20 cellular contexts compared by ENCODE assay signal in the genomic region with DNA sequence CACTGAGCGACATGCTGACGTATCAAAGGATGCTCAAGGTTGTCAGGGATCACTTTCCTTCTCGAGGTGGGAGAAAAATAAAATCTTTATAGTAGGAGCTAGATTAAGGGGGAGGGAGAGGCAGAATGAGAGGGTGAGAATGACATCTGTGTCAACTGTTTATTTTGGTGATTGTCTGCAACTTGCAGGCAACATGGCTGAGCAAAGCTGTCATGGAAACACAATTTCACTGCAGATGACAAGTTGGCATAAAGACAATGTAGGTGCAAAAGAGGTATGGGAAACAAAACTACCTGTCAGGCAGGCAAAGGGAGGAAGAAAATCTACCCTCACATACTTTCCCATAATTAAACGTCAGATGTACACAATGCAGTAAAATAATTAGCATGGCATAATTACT.
DNase-seq lines count a peak whose midpoint lies in the region; ATAC-seq and TF ChIP-seq lines count a peak whose summit lies in the region.
"Had no signal": no experiment of that assay in that cellular context is flagged by ENCODE, and none has a peak within 500 bp of the region (broad histone marks: within the 10 kb centered on the region; RNA-seq: fewer than 3 reads in every experiment).

No MANE protein-coding gene starts in this region.

- H3K4me3 ChIP-seq in neural cell (ENCODE audit: low read length), result peak overlapping the region; percentile 25
- H3K4me3 ChIP-seq: BLaER1 treated with 17β-estradiol and CSF1 and Interleukin-3, amounts not matched to agents 10 nM and 100 nM; GM23338 had no signal

- peaks cover 8% of the 10 kb centered on the region for H3K27me3 Mint-ChIP-seq in brain
- H3K27me3 Mint-ChIP-seq: CD4-positive, alpha-beta T cell had no signal

- H2AFZ ChIP-seq in neural cell (ENCODE audit: low read depth, low read length), result no peak overlapping the region
- H2AFZ ChIP-seq: GM23338 had no signal

- H3K9ac ChIP-seq in neural cell (ENCODE audit: low read length), result no peak overlapping the region
- H3K9ac ChIP-seq: BLaER1 treated with 17β-estradiol and CSF1 and Interleukin-3, amounts not matched to agents 10 nM and 100 nM had no signal

- no peaks in the 10 kb centered on the region for H3K9me2 ChIP-seq in neural cell (ENCODE audit: insufficient read depth, low read length)

- TF ChIP-seq RAD21 in neural cell (conservative IDR thresholded peaks at IDR 0.05), result no peak

- no peaks in the 10 kb centered on the region for H3K36me3 Mint-ChIP-seq in brain
- H3K36me3 Mint-ChIP-seq: CD14-positive monocyte had no signal

- peak overlapping the region in 2 of 5 experiments; percentile 10 to 52 for H3K4me3 Mint-ChIP-seq in brain
- H3K4me3 Mint-ChIP-seq: CD14-positive monocyte; CD4-positive, alpha-beta T cell; GM23338; H9 had no signal

- H4K20me1 ChIP-seq in neural cell (ENCODE audit: insufficient read depth), result no peaks in the 10 kb centered on the region
- H4K20me1 ChIP-seq: BLaER1 treated with 17β-estradiol and CSF1 and Interleukin-3, amounts not matched to agents 10 nM and 100 nM had no signal

- H3F3A ChIP-seq in neural cell (ENCODE audit: insufficient read depth, low read length, poor library complexity, severe bottlenecking), result no peaks in the 10 kb centered on the region

- H3K9me3 Mint-ChIP-seq in brain, result peaks cover 0 to 3% (median 0%) of the 10 kb centered on the region in 5 experiments
- H3K9me3 Mint-ChIP-seq: CD4-positive, alpha-beta T cell; GM23338; H9 had no signal

- TF ChIP-seq EP300 in neural cell (conservative IDR thresholded peaks at IDR 0.05; ENCODE audit: poor library complexity, severe bottlenecking), result peak; percentile 91

- DNase-seq in NCI-H1105 treated with DMSO at 0.1 percent for 48 hours (lab: John Stamatoyannopoulos, UW) (peak; percentile 18), NCI-H1105 (lab: John Stamatoyannopoulos, UW) (no peak), NCI-H1694 (lab: John Stamatoyannopoulos, UW) (peak; percentile 25), NCI-H748 (lab: John Stamatoyannopoulos, UW; ENCODE audit: unreplicated experiment) (no peak)
- DNase-seq: BE2C; Calu3; CD4-positive, alpha-beta T cell; COR-L47; DMS53; DMS79 treated with DMSO at 0.1 percent for 48 hours; H9 had no signal

- peak overlapping the region; percentile 33 for H3K27ac ChIP-seq in neural cell (ENCODE audit: low read length)
- H3K27ac ChIP-seq: 22Rv1; BLaER1 treated with 17β-estradiol and CSF1 and Interleukin-3, amounts not matched to agents 10 nM and 100 nM had no signal

- H3K27ac Mint-ChIP-seq in brain, result peak overlapping the region in 3 of 5 experiments; percentile 10 to 20 (median 15)
- H3K27ac Mint-ChIP-seq: CD4-positive, alpha-beta T cell; GM23338 had no signal

- H3K9me3 ChIP-seq in neural cell (ENCODE audit: low read length), result no peaks in the 10 kb centered on the region
- H3K9me3 ChIP-seq: BE2C; BLaER1 treated with 17β-estradiol and CSF1 and Interleukin-3, amounts not matched to agents 10 nM and 100 nM had no signal

- ATAC-seq in GM19328 (IDR thresholded peaks at IDR 0.05; ENCODE audit: unreplicated experiment) (no peak), HG03457 (IDR thresholded peaks at IDR 0.05; ENCODE audit: unreplicated experiment) (no peak)
- ATAC-seq: GM23338, HCT116 had no signal

- H3K36me3 ChIP-seq in neural cell (ENCODE audit: insufficient read depth, low read length), result no peaks in the 10 kb centered on the region
- H3K36me3 ChIP-seq: BE2C; BLaER1 treated with 17β-estradiol and CSF1 and Interleukin-3, amounts not matched to agents 10 nM and 100 nM had no signal

- TF ChIP-seq CTCF in brain (conservative IDR thresholded peaks at IDR 0.05) (no peak), neural cell (IDR thresholded peaks at IDR 0.05; ENCODE audit: poor library complexity, severe bottlenecking) (no peak)

- H3K27me3 ChIP-seq in neural cell (ENCODE audit: insufficient read depth, low read depth, low read length), result no peaks in the 10 kb centered on the region
- H3K27me3 ChIP-seq: BE2C; BLaER1 treated with 17β-estradiol and CSF1 and Interleukin-3, amounts not matched to agents 10 nM and 100 nM had no signal

- H3K79me2 ChIP-seq in neural cell (replicated peaks; ENCODE audit: insufficient read depth, low read length), result no peaks in the 10 kb centered on the region

- no peak overlapping the region for H3K4me2 ChIP-seq in neural cell (ENCODE audit: low read length)
- H3K4me2 ChIP-seq: BLaER1 treated with 17β-estradiol and CSF1 and Interleukin-3, amounts not matched to agents 10 nM and 100 nM; GM23338 had no signal

- H3K4me1 Mint-ChIP-seq in brain, result peaks cover 25% of the 10 kb centered on the region
- H3K4me1 Mint-ChIP-seq: CD14-positive monocyte, GM23338 had no signal

TF ChIP-seq in neural cell, 6 proteins besides CTCF, POLR2A, EP300 and RAD21:
- TF ChIP-seq MXI1 (conservative IDR thresholded peaks at IDR 0.05; ENCODE audit: poor library complexity, severe bottlenecking) (no peak), POLR2AphosphoS5 (IDR thresholded peaks at IDR 0.05) (peak; percentile 71), TAF1 (IDR thresholded peaks at IDR 0.05; ENCODE audit: low read depth) (no peak), EZH2 (IDR thresholded peaks at IDR 0.05; ENCODE audit: borderline replicate concordance, insufficient read depth, low read length, poor library complexity, severe bottlenecking) (no peak)

Comparison
In these comparisons a context has a peak if more than half of its experiments do, and no peak if none do; other contexts are left out.
1. DNase-seq: peak in NCI-H1105 treated with DMSO at 0.1 percent for 48 hours (single experiment) and NCI-H1694 (single experiment); none in NCI-H1105 (single experiment) and NCI-H748 (single experiment).